ENCODE assay signal across 11 cellular contexts in the genomic region with DNA sequence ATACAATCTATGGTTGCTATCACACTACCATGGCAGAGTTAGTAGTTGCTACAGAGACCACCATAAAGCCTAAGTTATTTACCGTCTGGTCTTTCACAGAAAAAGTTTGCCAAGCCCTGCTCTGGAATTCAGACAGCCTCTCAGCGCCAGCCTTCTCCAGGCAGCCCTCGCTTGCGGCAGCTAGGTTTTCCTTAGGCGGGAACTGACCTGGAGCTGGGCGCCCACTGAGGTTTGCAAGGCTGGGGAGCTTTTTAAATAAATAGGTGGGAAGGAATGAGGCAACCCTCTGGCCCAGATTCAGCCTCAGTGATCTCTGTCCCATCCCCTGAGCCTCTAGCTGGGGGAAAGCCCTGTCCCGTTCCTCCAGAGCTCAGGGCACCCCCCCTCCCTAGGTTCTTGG. TPM values are rescaled to one million over a fixed set of nuclear protein-coding genes. Genes with fewer than 3 reads are reported as not detected.
DNase-seq lines count a peak whose midpoint lies in the region; ATAC-seq, FAIRE-seq and TF ChIP-seq lines count a peak whose summit lies in the region.
"Had no signal": no experiment of that assay in that cellular context is flagged by ENCODE, and none has a peak within 500 bp of the region (broad histone marks: within the 10 kb centered on the region; RNA-seq: fewer than 3 reads in every experiment).

No MANE protein-coding gene starts in this region.

- peaks cover 40% of the 10 kb centered on the region for H3K79me2 ChIP-seq in K562 (ENCODE audit: control insufficient read depth, insufficient read depth, low read length)

- H3K9ac ChIP-seq in K562 (ENCODE audit: insufficient read depth in 1 of 2, low read depth in 2 of 2, low read length in 2 of 2): peak overlapping the region; percentile 73 to 95

- CTCF ChIA-PET in K562 (lab: Yijun Ruan, JAX; ENCODE audit: low intra/inter-chr PET ratio): no interaction called here

- no peaks in the 10 kb centered on the region for H4K20me1 ChIP-seq in K562 (replicated peaks; ENCODE audit: control insufficient read depth, insufficient read depth, low read length)

- H3K9me3 ChIP-seq in K562 (replicated peaks; ENCODE audit: control insufficient read depth, insufficient read depth, low read depth, low read length) (no peaks in the 10 kb centered on the region), muscle layer of duodenum (ENCODE audit: control insufficient read depth in 1 of 2, low read length in 2 of 2) (no peaks in the 10 kb centered on the region), transverse colon (no peaks in the 10 kb centered on the region)

- POLR2A ChIA-PET in K562 (lab: Yijun Ruan, JAX): interaction anchor here (0.7 to 2.4 kb wide), 5 partner anchors 8 to 897 kb away, joined by 3 to 10 read pairs (median 3); no protein-coding TSS in a partner anchor

- no peak overlapping the region for H3K27ac Mint-ChIP-seq in activated naive CD8-positive, alpha-beta T cell
- no peak overlapping the region for H3K27ac Mint-ChIP-seq in activated naive CD8-positive, alpha-beta T cell treated with anti-CD3 and anti-CD28 coated beads for 36 hours

- peak overlapping the region; percentile 87 for H3K4me3 ChIP-seq in K562
- H3K4me3 ChIP-seq in muscle layer of duodenum (ENCODE audit: low read depth in 1 of 2, low read length in 2 of 2): peak overlapping the region; percentile 66 to 68
- H3K4me3 ChIP-seq in transverse colon: peak overlapping the region in 2 of 4 donors; percentile 57 to 61

- no peak for DNase-seq in activated naive CD8-positive, alpha-beta T cell treated with anti-CD3 and anti-CD28 coated beads for 36 hours
- DNase-seq in K562 (ENCODE audit: extremely low read depth in 1 of 4, low spot score in 3 of 4): peak in 1 of 4 experiments; percentile 20
- no peak for DNase-seq in transverse colon
- DNase-seq in NCI-H69 (lab: John Stamatoyannopoulos, UW): no peak
- DNase-seq in NCI-H1092 treated with DMSO at 0.1 percent for 48 hours (lab: John Stamatoyannopoulos, UW): no peak
- DNase-seq: activated CD4-positive, CD25-positive, alpha-beta regulatory T cell; AML-193; NCI-H446 treated with DMSO at 0.1 percent for 48 hours had no signal

- H3K27ac ChIP-seq in K562 (ENCODE audit: extremely low read depth, low read depth, low read length) (peak overlapping the region; percentile 78; the same call in 1 of the 3 replicates), muscle layer of duodenum (ENCODE audit: low read length) (peak overlapping the region; percentile 60), transverse colon (peak overlapping the region; percentile 64 to 76 (median 68))

- intact Hi-C loops in K562 (cut with micrococcal nuclease) (no loop called here), transverse colon (cut with DNase I; ENCODE audit: low total_unique reads) (no loop called here)

- ATAC-seq in K562 (peak; percentile 21), GM19463 (IDR thresholded peaks at IDR 0.05; ENCODE audit: unreplicated experiment) (no peak)

- H3K9me3 Mint-ChIP-seq in activated naive CD8-positive, alpha-beta T cell (ENCODE audit: low read depth): no peaks in the 10 kb centered on the region
- no peaks in the 10 kb centered on the region for H3K9me3 Mint-ChIP-seq in activated naive CD8-positive, alpha-beta T cell treated with anti-CD3 and anti-CD28 coated beads for 36 hours

- peaks cover 8% of the 10 kb centered on the region; the same call in 1 of the 3 replicates for H3K36me3 ChIP-seq in K562 (ENCODE audit: control insufficient read depth, insufficient read depth, low read length)
- H3K36me3 ChIP-seq in muscle layer of duodenum (ENCODE audit: control insufficient read depth in 1 of 2, insufficient read depth in 2 of 2, low read length in 2 of 2): no peaks in the 10 kb centered on the region
- no peaks in the 10 kb centered on the region for H3K36me3 ChIP-seq in transverse colon

- peaks cover 5% of the 10 kb centered on the region for H3K4me1 Mint-ChIP-seq in activated naive CD8-positive, alpha-beta T cell (ENCODE audit: low read depth)
- peaks cover 9% of the 10 kb centered on the region for H3K4me1 Mint-ChIP-seq in activated naive CD8-positive, alpha-beta T cell treated with anti-CD3 and anti-CD28 coated beads for 36 hours

- H3K36me3 Mint-ChIP-seq in activated naive CD8-positive, alpha-beta T cell: no peaks in the 10 kb centered on the region
- H3K36me3 Mint-ChIP-seq in activated naive CD8-positive, alpha-beta T cell treated with anti-CD3 and anti-CD28 coated beads for 36 hours: no peaks in the 10 kb centered on the region

- TF ChIP-seq CTCF in K562 (IDR thresholded peaks at IDR 0.05 in 2 of 3, conservative IDR thresholded peaks at IDR 0.05 in 1 of 3; ENCODE audit: insufficient read depth in 2 of 3, low read depth in 1 of 3, low read length in 3 of 3) (no peak), transverse colon (IDR thresholded peaks at IDR 0.05) (no peak)

- H3K27me3 Mint-ChIP-seq in activated naive CD8-positive, alpha-beta T cell: peaks cover 6% of the 10 kb centered on the region
- peaks cover 25% of the 10 kb centered on the region for H3K27me3 Mint-ChIP-seq in activated naive CD8-positive, alpha-beta T cell treated with anti-CD3 and anti-CD28 coated beads for 36 hours

- 17% methylated on average over 7 of the region's 7 CpGs for WGBS in K562 (ENCODE audit: insufficient coverage, low coverage, missing lambda C conversion rate)
- WGBS in transverse colon (ENCODE audit: low coverage in 1 of 2), 2 donors: 72% methylated on average over 7 of the region's 7 CpGs; no CpG with 5 or more reads in 1 of the 2 donors

- peak overlapping the region; percentile 92 for H3K4me2 ChIP-seq in K562 (ENCODE audit: insufficient read depth, low read length)

- in situ Hi-C loops in K562 (cut with MboI): no loop called here
- in situ Hi-C loops in transverse colon (cut with MboI; ENCODE audit: low pct_ligation_motif_present in 1 of 4, low pct_unique_long_range_greater_than_20kb in 1 of 4, low sequenced_read_pairs in 3 of 4): no loop called here

- H2AFZ ChIP-seq in K562 (ENCODE audit: low read depth, low read length): peak overlapping the region; percentile 94; the same call in 1 of the 2 replicates

- TF ChIP-seq POLR2A in K562 (conservative IDR thresholded peaks at IDR 0.05): no peak
- no peak for TF ChIP-seq POLR2A in transverse colon (IDR thresholded peaks at IDR 0.05)

- peak overlapping the region; percentile 30 for H3K4me3 Mint-ChIP-seq in activated naive CD8-positive, alpha-beta T cell
- H3K4me3 Mint-ChIP-seq in activated naive CD8-positive, alpha-beta T cell treated with anti-CD3 and anti-CD28 coated beads for 36 hours: no peak overlapping the region

- FAIRE-seq in K562 (lab: Jason Lieb, UNC): peak; percentile 6

- no peaks in the 10 kb centered on the region for H3K9me1 ChIP-seq in K562 (ENCODE audit: control insufficient read depth, insufficient read depth, low read length)

- TF ChIP-seq EP300 in K562 (IDR thresholded peaks at IDR 0.05; ENCODE audit: low read length) (no peak), transverse colon (IDR thresholded peaks at IDR 0.05; ENCODE audit: low read depth) (no peak)

- TF ChIP-seq RAD21 in K562 (CRISPR knock-in tag; conservative IDR thresholded peaks at IDR 0.05 in 1 of 2, IDR thresholded peaks at IDR 0.05 in 1 of 2): no peak

- BruUV-seq in K562 (replicated peaks; lab: Mats Ljungman, UMichigan): no TSS peak

- H3K4me1 ChIP-seq in K562 (replicated peaks in 1 of 2; ENCODE audit: control insufficient read depth in 2 of 2, insufficient read depth in 2 of 2, low read length in 2 of 2): peaks cover 21 to 22% of the 10 kb centered on the region in 2 experiments
- H3K4me1 ChIP-seq in muscle layer of duodenum (ENCODE audit: control insufficient read depth in 1 of 2, insufficient read depth in 2 of 2, low read length in 2 of 2): peaks cover 5 to 12% of the 10 kb centered on the region in 2 donors
- peaks cover 0 to 20% (median 14%) of the 10 kb centered on the region in 4 donors for H3K4me1 ChIP-seq in transverse colon

- H3K27me3 ChIP-seq in K562 (ENCODE audit: control insufficient read depth in 2 of 2, insufficient read depth in 2 of 2, low read length in 2 of 2) (no peaks in the 10 kb centered on the region), muscle layer of duodenum (ENCODE audit: low read depth, low read length) (no peaks in the 10 kb centered on the region), transverse colon (no peaks in the 10 kb centered on the region)

TF ChIP-seq in K562, 482 proteins besides CTCF, POLR2A, EP300 and RAD21 (continues in another document):
- peak in 1 of 2 experiments; percentile 39 for TF ChIP-seq E2F6 (IDR thresholded peaks at IDR 0.05; ENCODE audit: borderline replicate concordance in 1 of 2, extremely low read depth in 1 of 2, insufficient read depth in 1 of 2, insufficient read length in 1 of 2, low read depth in 1 of 2, low read length in 1 of 2, poor library complexity in 1 of 2, severe bottlenecking in 1 of 2)
- TF ChIP-seq ZFPM2 (CRISPR knock-in tag; IDR thresholded peaks at IDR 0.05): no peak
- no peak for TF ChIP-seq PHF21A (IDR thresholded peaks at IDR 0.05; ENCODE audit: borderline replicate concordance, low read depth)
- TF ChIP-seq ZNF121 (CRISPR knock-in tag; conservative IDR thresholded peaks at IDR 0.05): no peak

RNA-seq across cellular contexts. Expression of gene CTSH, which starts 1.2 kb away (rescaled TPM):
- 1 to 10 TPM; 4.3 to 4.9 TPM for total RNA-seq in activated naive CD8-positive, alpha-beta T cell treated with anti-CD3 and anti-CD28 coated beads for 36 hours
- 299 and 667 TPM in 2 replicates for total RNA-seq in K562 (2011; cell fraction: chromatin; rRNA removed; ENCODE audit: low replicate concordance)
- total RNA-seq in K562 (2011; cell fraction: nucleolus; rRNA removed): 475 and 577 TPM in 2 replicates
- total RNA-seq in K562 (2011; cell fraction: nucleoplasm; rRNA removed): 452 and 464 TPM in 2 replicates
- total RNA-seq in K562 (2014; rRNA removed): 221 and 262 TPM in 2 replicates
- 130 and 158 TPM in 2 replicates for total RNA-seq in K562 (2014; rRNA removed; fragmentation: Illumina TruSeq; extraction: Trizol)
- 169 and 170 TPM in 2 replicates for total RNA-seq in K562 (2015; rRNA removed; fragmentation: Illumina TruSeq; extraction: Trizol)
- total RNA-seq in K562 (2021): 173 TPM in 2 replicates
- polyA plus RNA-seq in K562 (2011; rRNA removed): 346 and 462 TPM in 2 replicates
- 293 and 363 TPM in 2 replicates for polyA plus RNA-seq in K562 (2011; cell fraction: cytosol; rRNA removed)
- 419 and 596 TPM in 2 replicates for polyA plus RNA-seq in K562 (2011; cell fraction: nucleus; rRNA removed)
- polyA plus RNA-seq in K562 (2012): 197 and 377 TPM in 2 replicates
- 264 and 319 TPM in 2 replicates for polyA plus RNA-seq in K562 (2014; fragmentation: Illumina TruSeq; extraction: Trizol)
- 10 to 100 TPM; 15.0 to 35.1 TPM for polyA plus RNA-seq in K562 (2014; fragmentation: Nextera tagmentation; extraction: Ambion mirVana)
- 314 and 326 TPM in 2 replicates for polyA plus RNA-seq in K562 (2014; rRNA removed)
- polyA minus RNA-seq in K562 (2011; rRNA and poly(A)+ RNA removed): 172 and 231 TPM in 2 replicates
- polyA minus RNA-seq in K562 (2011; cell fraction: cytosol; rRNA and poly(A)+ RNA removed): 126 and 148 TPM in 2 replicates
- 135 and 136 TPM in 2 replicates for polyA minus RNA-seq in K562 (2011; cell fraction: nucleus; rRNA and poly(A)+ RNA removed)
- total RNA-seq in transverse colon: 10 to 100 TPM in 3 of 4 donors, 1 to 10 TPM in 1; 8.6 to 70.2 (median 41.0) TPM
